In genomic region chr17:7611635-7612293, GRCh38 we compare ENCODE assay signal across 12 cellular contexts. TPM values are rescaled to one million over a fixed set of nuclear protein-coding genes. Genes with fewer than 3 reads are reported as not detected.
DNase-seq lines count a peak whose midpoint lies in the region; ATAC-seq and TF ChIP-seq lines count a peak whose summit lies in the region.
"Had no signal": no experiment of that assay in that cellular context is flagged by ENCODE, and none has a peak within 500 bp of the region (broad histone marks: within the 10 kb centered on the region; RNA-seq: fewer than 3 reads in every experiment).

No MANE protein-coding gene starts in this region.

- H3K4me1 ChIP-seq in GM23248 (ENCODE audit: insufficient read depth) (peaks cover 26% of the 10 kb centered on the region), muscle layer of duodenum (ENCODE audit: control insufficient read depth in 1 of 2, insufficient read depth in 2 of 2, low read length in 2 of 2) (peaks cover 13 to 29% of the 10 kb centered on the region in 2 donors)

- no peak for TF ChIP-seq CTCF in 22Rv1 (IDR thresholded peaks at IDR 0.05)
- TF ChIP-seq CTCF in astrocyte of the cerebellum (IDR thresholded peaks at IDR 0.05; ENCODE audit: low read depth, low read length, missing control alignments), result no peak

- ATAC-seq in HG02610 (IDR thresholded peaks at IDR 0.05; ENCODE audit: unreplicated experiment), result no peak
- ATAC-seq in left lobe of liver, result no peak
- ATAC-seq in HG03045 (IDR thresholded peaks at IDR 0.05; ENCODE audit: unreplicated experiment), result no peak

- H3F3A ChIP-seq in GM23248 (ENCODE audit: insufficient read depth), result 0 out of 2 replicates have a peak, but pooled peaks cover 6% of the 10 kb centered on the region

- H3K9ac ChIP-seq in GM23248, result peak overlapping the region; percentile 25; the same call in 1 of the 2 replicates

- no peaks in the 10 kb centered on the region for H3K9me3 ChIP-seq in GM23248 (ENCODE audit: low read depth)
- no peaks in the 10 kb centered on the region for H3K9me3 ChIP-seq in muscle layer of duodenum (ENCODE audit: control insufficient read depth in 1 of 2, low read length in 2 of 2)
- H3K9me3 ChIP-seq: stomach had no signal

- no peaks in the 10 kb centered on the region for H3K9me2 ChIP-seq in GM23248 (ENCODE audit: insufficient read depth)

- in situ Hi-C loops in GM23248 (cut with MboI) (no loop called here), astrocyte of the cerebellum (cut with HindIII; ENCODE audit: low sequenced_read_pairs) (no loop called here)

- DNase-seq in GM23248 (no peak), astrocyte of the cerebellum (ENCODE audit: low read depth) (no peak), left lobe of liver (ENCODE audit: low spot score) (no peak), ecto neural progenitor cell (ENCODE audit: low spot score) (no peak)
- DNase-seq: NCI-H1930, stomach had no signal

- WGBS in GM23248 (ENCODE audit: low coverage in 1 of 2, low lambda C conversion rate in 2 of 2, missing lambda C conversion rate in 2 of 2), 2 experiments, result 92% methylated on average over 3 of the region's 3 CpGs

- H3K27ac ChIP-seq in 22Rv1 (peak overlapping the region; percentile 19; the same call in 1 of the 2 replicates), GM23248 (no peak overlapping the region), muscle layer of duodenum (ENCODE audit: low read length) (peak overlapping the region; percentile 26)
- H3K27ac ChIP-seq: stomach had no signal

- H3K27me3 ChIP-seq in GM23248 (replicated peaks; ENCODE audit: insufficient read depth) (no peaks in the 10 kb centered on the region), muscle layer of duodenum (ENCODE audit: low read depth, low read length) (no peaks in the 10 kb centered on the region)
- H3K27me3 ChIP-seq: stomach had no signal

- H3K36me3 ChIP-seq in GM23248 (ENCODE audit: low read depth), result 0 out of 2 replicates have a peak, but pooled peaks cover 9% of the 10 kb centered on the region
- peaks cover 0 to 3% of the 10 kb centered on the region in 2 donors for H3K36me3 ChIP-seq in muscle layer of duodenum (ENCODE audit: control insufficient read depth in 1 of 2, insufficient read depth in 2 of 2, low read length in 2 of 2)

- H2AFZ ChIP-seq in GM23248, result no peak overlapping the region

- no peaks in the 10 kb centered on the region; the same call in 1 of the 2 replicates for H4K20me1 ChIP-seq in GM23248 (ENCODE audit: insufficient read depth)

- H3K4me3 ChIP-seq in GM23248 (peak overlapping the region; percentile 40), astrocyte of the cerebellum (ENCODE audit: low read depth, low read length) (peak overlapping the region; percentile 10), muscle layer of duodenum (ENCODE audit: low read depth in 1 of 2, low read length in 2 of 2) (peak overlapping the region in 1 of 2 donors; percentile 12)

- H3K4me2 ChIP-seq in GM23248 (ENCODE audit: unreplicated experiment), result peak overlapping the region; percentile 51

- peaks cover 76% of the 10 kb centered on the region for H3K79me2 ChIP-seq in GM23248 (ENCODE audit: insufficient read depth)

RNA-seq across cellular contexts. Expression of gene FXR2, which starts 2.9 kb away (rescaled TPM):
- 44.5 and 57.1 TPM in 2 replicates for total RNA-seq in GM23248 (2014; rRNA removed; shearing (Covaris generic))
- polyA plus RNA-seq in GM23248 (2016; fragmentation: Nextera tagmentation; extraction: Ambion mirVana), result 10.9 and 13.5 TPM in 2 replicates
- total RNA-seq in left lobe of liver, result 19.0 TPM

RNA-seq across cellular contexts. Expression of gene SAT2, which starts 15.9 kb away (rescaled TPM):
- total RNA-seq in GM23248 (2014; rRNA removed; shearing (Covaris generic)), result 21.5 and 31.8 TPM in 2 replicates
- 41.4 and 43.5 TPM in 2 replicates for polyA plus RNA-seq in GM23248 (2016; fragmentation: Nextera tagmentation; extraction: Ambion mirVana)
- total RNA-seq in left lobe of liver, result 100 TPM

RNA-seq across cellular contexts. Expression of gene SHBG, which starts 18.2 kb away (rescaled TPM):
- total RNA-seq in GM23248 (2014; rRNA removed; shearing (Covaris generic)), result 6.1 TPM in 1 of 2 replicates, not detected in the other
- polyA plus RNA-seq in GM23248 (2016; fragmentation: Nextera tagmentation; extraction: Ambion mirVana), result 0.96 and 1.0 TPM in 2 replicates
- 4.6 TPM for total RNA-seq in left lobe of liver
- total RNA-seq: frontal cortex had no signal

RNA-seq across cellular contexts. Expression of gene SOX15, which starts 21.9 kb away (rescaled TPM):
- total RNA-seq in GM23248 (2014; rRNA removed; shearing (Covaris generic)), result 3.9 TPM in 1 of 2 replicates, not detected in the other
- 0.71 and 1.1 TPM in 2 replicates for polyA plus RNA-seq in GM23248 (2016; fragmentation: Nextera tagmentation; extraction: Ambion mirVana)
- total RNA-seq in left lobe of liver, result 0.20 TPM
- total RNA-seq: lung microvascular endothelial cell had no signal

RNA-seq across cellular contexts. Expression of gene MPDU1, which starts 28.1 kb away (rescaled TPM):
- 127 and 195 TPM in 2 replicates for total RNA-seq in GM23248 (2014; rRNA removed; shearing (Covaris generic))
- polyA plus RNA-seq in GM23248 (2016; fragmentation: Nextera tagmentation; extraction: Ambion mirVana), result 63.2 and 65.9 TPM in 2 replicates
- 49.4 TPM for total RNA-seq in left lobe of liver
